1 cellular context compared by ENCODE assay signal in the genomic region with DNA sequence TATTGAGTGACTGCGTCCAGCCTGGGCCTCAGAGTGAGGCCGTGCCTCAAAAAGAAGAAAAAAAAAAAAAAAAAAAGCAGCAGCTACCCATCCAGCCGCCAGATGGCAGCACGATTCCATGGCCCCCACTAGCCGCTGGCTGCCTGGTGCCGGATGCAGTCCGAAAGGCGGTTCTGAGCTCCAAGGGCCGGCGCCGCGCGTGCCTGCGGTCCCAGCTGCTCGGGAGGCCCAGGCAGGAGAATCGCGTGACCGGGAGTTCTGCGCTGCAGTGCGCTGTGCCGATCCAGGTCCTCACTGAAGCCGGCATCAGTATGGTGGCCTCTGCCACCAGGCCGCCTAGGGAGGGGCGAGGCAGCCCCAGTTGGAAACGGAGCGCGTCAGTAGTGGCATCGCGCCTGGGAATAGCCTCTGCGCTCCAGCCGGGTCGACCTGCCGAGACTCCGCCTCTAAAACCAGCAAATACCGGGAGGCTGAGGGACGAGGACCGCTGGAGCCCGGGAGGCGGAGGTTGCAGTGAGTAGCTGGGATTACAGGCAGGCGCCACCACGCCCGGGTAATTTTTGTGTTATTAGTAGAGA.
TF ChIP-seq lines count a peak whose summit lies in the region.

No MANE protein-coding gene starts in this region.

TF ChIP-seq in GM23338, 12 proteins besides CTCF, POLR2A, EP300 and RAD21 (continued from another document):
- TF ChIP-seq, protein P1, sequence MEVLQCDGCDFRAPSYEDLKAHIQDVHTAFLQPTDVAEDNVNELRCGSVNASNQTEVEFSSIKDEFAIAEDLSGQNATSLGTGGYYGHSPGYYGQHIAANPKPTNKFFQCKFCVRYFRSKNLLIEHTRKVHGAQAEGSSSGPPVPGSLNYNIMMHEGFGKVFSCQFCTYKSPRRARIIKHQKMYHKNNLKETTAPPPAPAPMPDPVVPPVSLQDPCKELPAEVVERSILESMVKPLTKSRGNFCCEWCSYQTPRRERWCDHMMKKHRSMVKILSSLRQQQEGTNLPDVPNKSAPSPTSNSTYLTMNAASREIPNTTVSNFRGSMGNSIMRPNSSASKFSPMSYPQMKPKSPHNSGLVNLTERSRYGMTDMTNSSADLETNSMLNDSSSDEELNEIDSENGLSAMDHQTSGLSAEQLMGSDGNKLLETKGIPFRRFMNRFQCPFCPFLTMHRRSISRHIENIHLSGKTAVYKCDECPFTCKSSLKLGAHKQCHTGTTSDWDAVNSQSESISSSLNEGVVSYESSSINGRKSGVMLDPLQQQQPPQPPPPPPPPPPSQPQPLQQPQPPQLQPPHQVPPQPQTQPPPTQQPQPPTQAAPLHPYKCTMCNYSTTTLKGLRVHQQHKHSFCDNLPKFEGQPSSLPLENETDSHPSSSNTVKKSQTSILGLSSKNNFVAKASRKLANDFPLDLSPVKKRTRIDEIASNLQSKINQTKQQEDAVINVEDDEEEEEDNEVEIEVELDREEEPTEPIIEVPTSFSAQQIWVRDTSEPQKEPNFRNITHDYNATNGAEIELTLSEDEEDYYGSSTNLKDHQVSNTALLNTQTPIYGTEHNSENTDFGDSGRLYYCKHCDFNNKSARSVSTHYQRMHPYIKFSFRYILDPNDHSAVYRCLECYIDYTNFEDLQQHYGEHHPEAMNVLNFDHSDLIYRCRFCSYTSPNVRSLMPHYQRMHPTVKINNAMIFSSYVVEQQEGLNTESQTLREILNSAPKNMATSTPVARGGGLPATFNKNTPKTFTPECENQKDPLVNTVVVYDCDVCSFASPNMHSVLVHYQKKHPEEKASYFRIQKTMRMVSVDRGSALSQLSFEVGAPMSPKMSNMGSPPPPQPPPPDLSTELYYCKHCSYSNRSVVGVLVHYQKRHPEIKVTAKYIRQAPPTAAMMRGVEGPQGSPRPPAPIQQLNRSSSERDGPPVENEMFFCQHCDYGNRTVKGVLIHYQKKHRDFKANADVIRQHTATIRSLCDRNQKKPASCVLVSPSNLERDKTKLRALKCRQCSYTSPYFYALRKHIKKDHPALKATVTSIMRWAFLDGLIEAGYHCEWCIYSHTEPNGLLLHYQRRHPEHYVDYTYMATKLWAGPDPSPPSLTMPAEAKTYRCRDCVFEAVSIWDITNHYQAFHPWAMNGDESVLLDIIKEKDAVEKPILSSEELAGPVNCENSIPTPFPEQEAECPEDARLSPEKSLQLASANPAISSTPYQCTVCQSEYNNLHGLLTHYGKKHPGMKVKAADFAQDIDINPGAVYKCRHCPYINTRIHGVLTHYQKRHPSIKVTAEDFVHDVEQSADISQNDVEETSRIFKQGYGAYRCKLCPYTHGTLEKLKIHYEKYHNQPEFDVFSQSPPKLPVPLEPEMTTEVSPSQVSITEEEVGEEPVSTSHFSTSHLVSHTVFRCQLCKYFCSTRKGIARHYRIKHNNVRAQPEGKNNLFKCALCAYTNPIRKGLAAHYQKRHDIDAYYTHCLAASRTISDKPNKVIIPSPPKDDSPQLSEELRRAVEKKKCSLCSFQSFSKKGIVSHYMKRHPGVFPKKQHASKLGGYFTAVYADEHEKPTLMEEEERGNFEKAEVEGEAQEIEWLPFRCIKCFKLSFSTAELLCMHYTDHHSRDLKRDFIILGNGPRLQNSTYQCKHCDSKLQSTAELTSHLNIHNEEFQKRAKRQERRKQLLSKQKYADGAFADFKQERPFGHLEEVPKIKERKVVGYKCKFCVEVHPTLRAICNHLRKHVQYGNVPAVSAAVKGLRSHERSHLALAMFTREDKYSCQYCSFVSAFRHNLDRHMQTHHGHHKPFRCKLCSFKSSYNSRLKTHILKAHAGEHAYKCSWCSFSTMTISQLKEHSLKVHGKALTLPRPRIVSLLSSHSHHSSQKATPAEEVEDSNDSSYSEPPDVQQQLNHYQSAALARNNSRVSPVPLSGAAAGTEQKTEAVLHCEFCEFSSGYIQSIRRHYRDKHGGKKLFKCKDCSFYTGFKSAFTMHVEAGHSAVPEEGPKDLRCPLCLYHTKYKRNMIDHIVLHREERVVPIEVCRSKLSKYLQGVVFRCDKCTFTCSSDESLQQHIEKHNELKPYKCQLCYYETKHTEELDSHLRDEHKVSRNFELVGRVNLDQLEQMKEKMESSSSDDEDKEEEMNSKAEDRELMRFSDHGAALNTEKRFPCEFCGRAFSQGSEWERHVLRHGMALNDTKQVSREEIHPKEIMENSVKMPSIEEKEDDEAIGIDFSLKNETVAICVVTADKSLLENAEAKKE (CRISPR knock-in tag; IDR thresholded peaks at IDR 0.05) = no peak
- TF ChIP-seq, protein P2, sequence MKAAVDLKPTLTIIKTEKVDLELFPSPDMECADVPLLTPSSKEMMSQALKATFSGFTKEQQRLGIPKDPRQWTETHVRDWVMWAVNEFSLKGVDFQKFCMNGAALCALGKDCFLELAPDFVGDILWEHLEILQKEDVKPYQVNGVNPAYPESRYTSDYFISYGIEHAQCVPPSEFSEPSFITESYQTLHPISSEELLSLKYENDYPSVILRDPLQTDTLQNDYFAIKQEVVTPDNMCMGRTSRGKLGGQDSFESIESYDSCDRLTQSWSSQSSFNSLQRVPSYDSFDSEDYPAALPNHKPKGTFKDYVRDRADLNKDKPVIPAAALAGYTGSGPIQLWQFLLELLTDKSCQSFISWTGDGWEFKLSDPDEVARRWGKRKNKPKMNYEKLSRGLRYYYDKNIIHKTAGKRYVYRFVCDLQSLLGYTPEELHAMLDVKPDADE (IDR thresholded peaks at IDR 0.05) = no peak
- TF ChIP-seq EZH2phosphoT487 (IDR thresholded peaks at IDR 0.05; ENCODE audit: unreplicated experiment) (no peak), EZH2 (IDR thresholded peaks at IDR 0.05; ENCODE audit: low read depth, unreplicated experiment) (no peak), STAT1 (IDR thresholded peaks at IDR 0.05; ENCODE audit: unreplicated experiment) (no peak), POLR2AphosphoS5 (IDR thresholded peaks at IDR 0.05; ENCODE audit: low read depth) (no peak)
